2 cellular contexts compared by ENCODE assay signal in genomic region chr19:12875086-12875485, GRCh38.
TF ChIP-seq lines count a peak whose summit lies in the region.

No MANE protein-coding gene starts in this region.

TF ChIP-seq in IMR-90, 13 proteins besides CTCF, POLR2A, EP300 and RAD21:
- TF ChIP-seq RCOR1 (IDR thresholded peaks at IDR 0.05; ENCODE audit: insufficient replicate concordance, low read length), result no peak
- TF ChIP-seq CHD1 (IDR thresholded peaks at IDR 0.05; ENCODE audit: low read depth, low read length), result no peak
- no peak for TF ChIP-seq MAZ (IDR thresholded peaks at IDR 0.05; ENCODE audit: borderline replicate concordance, low read depth, low read length)
- TF ChIP-seq MXI1 (IDR thresholded peaks at IDR 0.05; ENCODE audit: borderline replicate concordance, low read depth, low read length), result no peak
- TF ChIP-seq BHLHE40 (IDR thresholded peaks at IDR 0.05; ENCODE audit: low read depth, low read length), result no peak
- TF ChIP-seq, protein P1, sequence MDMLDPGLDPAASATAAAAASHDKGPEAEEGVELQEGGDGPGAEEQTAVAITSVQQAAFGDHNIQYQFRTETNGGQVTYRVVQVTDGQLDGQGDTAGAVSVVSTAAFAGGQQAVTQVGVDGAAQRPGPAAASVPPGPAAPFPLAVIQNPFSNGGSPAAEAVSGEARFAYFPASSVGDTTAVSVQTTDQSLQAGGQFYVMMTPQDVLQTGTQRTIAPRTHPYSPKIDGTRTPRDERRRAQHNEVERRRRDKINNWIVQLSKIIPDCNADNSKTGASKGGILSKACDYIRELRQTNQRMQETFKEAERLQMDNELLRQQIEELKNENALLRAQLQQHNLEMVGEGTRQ (IDR thresholded peaks at IDR 0.05; ENCODE audit: low read depth, low read length), result no peak
- no peak for TF ChIP-seq MAFK (IDR thresholded peaks at IDR 0.05; ENCODE audit: low read depth, low read length)
- TF ChIP-seq ELK1 (IDR thresholded peaks at IDR 0.05; ENCODE audit: borderline replicate concordance, low read depth, low read length), result no peak
- TF ChIP-seq CEBPB (IDR thresholded peaks at IDR 0.05; ENCODE audit: low read depth, low read length), result no peak
- no peak for TF ChIP-seq RFX5 (IDR thresholded peaks at IDR 0.05; ENCODE audit: low read depth, low read length)
- no peak for TF ChIP-seq FOS (IDR thresholded peaks at IDR 0.05; ENCODE audit: low read depth, low read length)
- no peak for TF ChIP-seq NFE2L2 (IDR thresholded peaks at IDR 0.05; ENCODE audit: low read depth, low read length)
- no peak for TF ChIP-seq SMC3 (IDR thresholded peaks at IDR 0.05; ENCODE audit: low read depth, low read length)

TF ChIP-seq in K562, 482 proteins besides CTCF, POLR2A, EP300 and RAD21:
- TF ChIP-seq E2F6 (IDR thresholded peaks at IDR 0.05; ENCODE audit: borderline replicate concordance in 1 of 2, extremely low read depth in 1 of 2, insufficient read depth in 1 of 2, insufficient read length in 1 of 2, low read depth in 1 of 2, low read length in 1 of 2, poor library complexity in 1 of 2, severe bottlenecking in 1 of 2), result no peak
- peak; percentile 55; the same call in 1 of the 2 replicates for TF ChIP-seq ESRRA (IDR thresholded peaks at IDR 0.05; ENCODE audit: borderline replicate concordance, low read depth)
- peak; percentile 46; the same call in 1 of the 2 replicates for TF ChIP-seq BCOR (IDR thresholded peaks at IDR 0.05)
- TF ChIP-seq IRF9 (tag; IDR thresholded peaks at IDR 0.05), result no peak
- TF ChIP-seq, protein P2, sequence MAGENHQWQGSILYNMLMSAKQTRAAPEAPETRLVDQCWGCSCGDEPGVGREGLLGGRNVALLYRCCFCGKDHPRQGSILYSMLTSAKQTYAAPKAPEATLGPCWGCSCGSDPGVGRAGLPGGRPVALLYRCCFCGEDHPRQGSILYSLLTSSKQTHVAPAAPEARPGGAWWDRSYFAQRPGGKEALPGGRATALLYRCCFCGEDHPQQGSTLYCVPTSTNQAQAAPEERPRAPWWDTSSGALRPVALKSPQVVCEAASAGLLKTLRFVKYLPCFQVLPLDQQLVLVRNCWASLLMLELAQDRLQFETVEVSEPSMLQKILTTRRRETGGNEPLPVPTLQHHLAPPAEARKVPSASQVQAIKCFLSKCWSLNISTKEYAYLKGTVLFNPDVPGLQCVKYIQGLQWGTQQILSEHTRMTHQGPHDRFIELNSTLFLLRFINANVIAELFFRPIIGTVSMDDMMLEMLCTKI (IDR thresholded peaks at IDR 0.05; ENCODE audit: partially characterized antibody), result no peak
- no peak for TF ChIP-seq RBM39 (optimal IDR thresholded peaks at IDR 0.05; ENCODE audit: low read depth, low read length)
- TF ChIP-seq ADNP (tag; IDR thresholded peaks at IDR 0.05), result peak; percentile 53
- TF ChIP-seq ZC3H11A (IDR thresholded peaks at IDR 0.05; ENCODE audit: low read depth, low read length), result no peak
- no peak for TF ChIP-seq ZNF232 (CRISPR knock-in tag; IDR thresholded peaks at IDR 0.05)
- TF ChIP-seq RBM25 (IDR thresholded peaks at IDR 0.05; ENCODE audit: low read depth, low read length, severe bottlenecking), result peak; percentile 63
